ENCODE assay signal across 29 cellular contexts in the genomic region with DNA sequence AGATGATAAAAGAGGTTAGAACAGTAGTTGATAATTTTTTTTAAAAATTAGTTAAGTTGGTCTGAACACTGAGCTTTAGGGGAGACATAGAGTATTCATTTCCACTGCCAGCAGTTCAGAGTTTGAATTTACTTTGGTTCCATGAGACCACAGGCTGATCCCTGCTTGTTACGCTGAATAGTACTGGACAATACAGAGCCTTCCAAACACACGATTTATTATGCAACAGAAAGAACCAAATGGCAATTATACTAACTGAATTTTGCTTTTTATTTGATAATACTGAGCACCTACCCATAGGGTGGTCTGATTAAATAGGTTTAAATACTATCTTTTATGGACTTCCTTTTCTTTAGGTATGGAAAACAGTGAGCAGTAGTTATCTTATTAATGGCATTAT.
"Had no signal": no experiment of that assay in that cellular context is flagged by ENCODE, and none has a peak within 500 bp of the region (broad histone marks: within the 10 kb centered on the region; RNA-seq: fewer than 3 reads in every experiment).

No MANE protein-coding gene starts in this region.

- H3K4me3 ChIP-seq: colonic mucosa, coronary artery, dorsolateral prefrontal cortex, esophagus muscularis mucosa, esophagus squamous epithelium, gastrocnemius medialis, gastroesophageal sphincter, heart left ventricle, heart right ventricle had no signal

- H3K4me1 ChIP-seq: colonic mucosa, esophagus muscularis mucosa, esophagus squamous epithelium, foreskin keratinocyte, gastrocnemius medialis, gastroesophageal sphincter, heart left ventricle, heart right ventricle had no signal

- FAIRE-seq: colon, endometrium, endothelial cell of umbilical vein, frontal cortex had no signal

- H3K4me3 Mint-ChIP-seq: dendritic cell treated with granulocyte-macrophage colony-stimulating factor and Interleukin-4, amounts not matched to agents 40 ng/mL and 50 ng/mL, for 4 days; effector memory CD8-positive, alpha-beta T cell; endodermal cell had no signal

- H3K27ac Mint-ChIP-seq: dendritic cell treated with granulocyte-macrophage colony-stimulating factor and Interleukin-4, amounts not matched to agents 40 ng/mL and 50 ng/mL, for 4 days; effector memory CD8-positive, alpha-beta T cell; endodermal cell had no signal

- H3K36me3 ChIP-seq: colonic mucosa, esophagus muscularis mucosa, esophagus squamous epithelium, gastrocnemius medialis, gastroesophageal sphincter, heart left ventricle, heart right ventricle had no signal

- H3K27ac ChIP-seq: colonic mucosa, coronary artery, dorsolateral prefrontal cortex, epithelial cell of prostate, esophagus muscularis mucosa, esophagus squamous epithelium, foreskin keratinocyte, gastrocnemius medialis, gastroesophageal sphincter, heart left ventricle, heart right ventricle had no signal

- DNase-seq: colonic mucosa; cortex of kidney; dermis blood vessel endothelial cell; dorsolateral prefrontal cortex; effector CD4-positive, alpha-beta T cell; effector CD8-positive, alpha-beta T cell; effector memory CD4-positive, alpha-beta T cell; effector memory CD8-positive, alpha-beta T cell; endodermal cell; erythroblast; esophagus squamous epithelium; foreskin fibroblast; foreskin keratinocyte; foreskin melanocyte; gastrocnemius medialis; glutamatergic neuron; head of caudate nucleus; heart left ventricle; heart right ventricle had no signal

- H3K9me3 Mint-ChIP-seq: dendritic cell treated with granulocyte-macrophage colony-stimulating factor and Interleukin-4, amounts not matched to agents 40 ng/mL and 50 ng/mL, for 4 days; effector memory CD8-positive, alpha-beta T cell; endodermal cell had no signal

- H3K27me3 ChIP-seq: colonic mucosa, gastrocnemius medialis had no signal

- H3K9me3 ChIP-seq: colonic mucosa, esophagus muscularis mucosa, esophagus squamous epithelium, gastrocnemius medialis, gastroesophageal sphincter, heart left ventricle, heart right ventricle had no signal

- ATAC-seq: effector memory CD8-positive, alpha-beta T cell; esophagus mucosa; foreskin keratinocyte; gastrocnemius medialis; gastroesophageal sphincter; heart left ventricle; heart right ventricle had no signal
